18 cellular contexts compared by ENCODE assay signal in the genomic region with DNA sequence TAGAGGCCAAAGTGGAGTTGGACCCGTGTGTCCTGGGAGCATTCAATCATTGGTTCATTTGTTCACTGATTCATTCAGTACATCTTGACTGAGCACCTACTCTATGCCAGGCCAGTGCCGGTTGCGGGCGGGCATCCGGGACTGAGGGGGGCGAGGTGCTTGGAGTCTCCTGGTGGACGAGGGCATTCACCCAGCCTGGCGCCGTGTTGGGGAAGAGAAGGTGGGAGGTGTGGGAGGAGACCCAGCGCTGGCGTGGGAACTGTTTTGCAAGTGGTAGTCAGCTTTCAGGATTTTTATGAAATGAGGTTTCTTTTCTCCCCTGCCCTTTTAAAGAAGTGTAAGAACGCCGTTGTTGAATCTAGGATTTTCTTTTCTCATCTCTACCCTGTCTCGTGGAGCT. TPM values are rescaled to one million over a fixed set of nuclear protein-coding genes. Genes with fewer than 3 reads are reported as not detected.
DNase-seq lines count a peak whose midpoint lies in the region; ATAC-seq and TF ChIP-seq lines count a peak whose summit lies in the region.
"Had no signal": no experiment of that assay in that cellular context is flagged by ENCODE, and none has a peak within 500 bp of the region (broad histone marks: within the 10 kb centered on the region; RNA-seq: fewer than 3 reads in every experiment).

No MANE protein-coding gene starts in this region.

- H3K4me1 Mint-ChIP-seq in endothelial cell (ENCODE audit: unreplicated experiment): peaks cover 45% of the 10 kb centered on the region
- peaks cover 46% of the 10 kb centered on the region for H3K4me1 Mint-ChIP-seq in nephron
- H3K4me1 Mint-ChIP-seq in activated naive CD4-positive, alpha-beta T cell treated with anti-CD3 and anti-CD28 coated beads, Interleukin-2, amount 10 ng/mL, durations not matched to agents 7 days and 5 days: no peaks in the 10 kb centered on the region
- H3K4me1 Mint-ChIP-seq: T-cell had no signal

- TF ChIP-seq CTCF in endothelial cell (IDR thresholded peaks at IDR 0.05; ENCODE audit: unreplicated experiment) (no peak), nephron (IDR thresholded peaks at IDR 0.05; ENCODE audit: unreplicated experiment in 3 of 3) (no peak), thyroid gland (IDR thresholded peaks at IDR 0.05) (no peak), suprapubic skin (IDR thresholded peaks at IDR 0.05) (no peak)

- CTCF ChIA-PET in activated naive CD4-positive, alpha-beta T cell treated with anti-CD3 and anti-CD28 coated beads, Interleukin-2, amount 10 ng/mL, durations not matched to agents 7 days and 5 days (lab: Charles Lee): no interaction called here

- TF ChIP-seq POLR2A in thyroid gland (IDR thresholded peaks at IDR 0.05): no peak
- TF ChIP-seq POLR2A in suprapubic skin (IDR thresholded peaks at IDR 0.05): no peak

- H3K9me3 Mint-ChIP-seq in endothelial cell (ENCODE audit: unreplicated experiment): no peaks in the 10 kb centered on the region
- H3K9me3 Mint-ChIP-seq in nephron: no peaks in the 10 kb centered on the region
- H3K9me3 Mint-ChIP-seq in activated naive CD4-positive, alpha-beta T cell treated with anti-CD3 and anti-CD28 coated beads, Interleukin-2, amount 10 ng/mL, durations not matched to agents 7 days and 5 days: no peaks in the 10 kb centered on the region
- H3K9me3 Mint-ChIP-seq: activated CD8-positive, alpha-beta T cell treated with anti-CD3 and anti-CD28 coated beads for 36 hours; activated naive CD4-positive, alpha-beta T cell treated with anti-CD3 and anti-CD28 coated beads, Interleukin-2, amount 50 U/mL, for 72 hours; effector memory CD8-positive, alpha-beta T cell; naive thymus-derived CD8-positive, alpha-beta T cell; T-cell had no signal

- H3K27me3 ChIP-seq in HUES64 (ENCODE audit: insufficient read depth, low read length) (no peaks in the 10 kb centered on the region), thyroid gland (no peaks in the 10 kb centered on the region), suprapubic skin (no peaks in the 10 kb centered on the region)
- H3K27me3 ChIP-seq: cardiac muscle cell had no signal

- H3K36me3 Mint-ChIP-seq in endothelial cell (ENCODE audit: low read depth, unreplicated experiment): no peaks in the 10 kb centered on the region
- H3K36me3 Mint-ChIP-seq in nephron (ENCODE audit: low read depth): no peaks in the 10 kb centered on the region
- no peaks in the 10 kb centered on the region for H3K36me3 Mint-ChIP-seq in activated naive CD4-positive, alpha-beta T cell treated with anti-CD3 and anti-CD28 coated beads, Interleukin-2, amount 10 ng/mL, durations not matched to agents 7 days and 5 days
- H3K36me3 Mint-ChIP-seq: activated naive CD4-positive, alpha-beta T cell treated with anti-CD3 and anti-CD28 coated beads, Interleukin-2, amount 50 U/mL, for 72 hours; naive thymus-derived CD8-positive, alpha-beta T cell; T-cell had no signal

- H3K9me3 ChIP-seq in HUES64 (ENCODE audit: insufficient read depth, low read depth, low read length) (no peaks in the 10 kb centered on the region), thyroid gland (no peaks in the 10 kb centered on the region), suprapubic skin (no peaks in the 10 kb centered on the region)
- H3K9me3 ChIP-seq: Caco-2 had no signal

- WGBS in HUES64: 79% methylated on average over 14 of the region's 14 CpGs
- WGBS in thyroid gland, 2 donors: 39 to 44% methylated on average over 14 of the region's 14 CpGs
- WGBS in suprapubic skin: 68% methylated on average over 14 of the region's 14 CpGs

- peak overlapping the region; percentile 55; the same call in 1 of the 2 replicates for H3K27ac ChIP-seq in HUES64 (ENCODE audit: low read depth, low read length)
- peak overlapping the region; percentile 59 to 98 (median 75) for H3K27ac ChIP-seq in thyroid gland
- no peak overlapping the region for H3K27ac ChIP-seq in suprapubic skin
- H3K27ac ChIP-seq: cardiac muscle cell had no signal

- intact Hi-C loops in thyroid gland (cut with DNase I): no loop called here

- H3K27ac Mint-ChIP-seq in endothelial cell (ENCODE audit: unreplicated experiment) (peak overlapping the region; percentile 72), nephron (peak overlapping the region; percentile 78 to 87 (median 82))
- H3K27ac Mint-ChIP-seq in activated naive CD4-positive, alpha-beta T cell treated with anti-CD3 and anti-CD28 coated beads, Interleukin-2, amount 10 ng/mL, durations not matched to agents 7 days and 5 days: no peak overlapping the region
- H3K27ac Mint-ChIP-seq: activated CD8-positive, alpha-beta T cell treated with anti-CD3 and anti-CD28 coated beads for 36 hours; activated naive CD4-positive, alpha-beta T cell treated with anti-CD3 and anti-CD28 coated beads, Interleukin-2, amount 50 U/mL, for 72 hours; effector memory CD8-positive, alpha-beta T cell; naive thymus-derived CD8-positive, alpha-beta T cell; T-cell had no signal

- no peak for ATAC-seq in HG03045 (IDR thresholded peaks at IDR 0.05; ENCODE audit: unreplicated experiment)
- ATAC-seq: activated CD8-positive, alpha-beta T cell treated with anti-CD3 and anti-CD28 coated beads for 36 hours; activated naive CD4-positive, alpha-beta T cell treated with anti-CD3 and anti-CD28 coated beads, Interleukin-2, amount 50 U/mL, for 72 hours; effector memory CD8-positive, alpha-beta T cell; naive thymus-derived CD8-positive, alpha-beta T cell; stimulated activated naive CD8-positive, alpha-beta T cell treated with anti-CD3 and anti-CD28 coated beads, Interleukin-15, Interleukin-2, amounts not matched to agents 100 U/mL and 50 U/mL, for 24 hours; T-cell had no signal

- no peak for TF ChIP-seq EP300 in suprapubic skin (IDR thresholded peaks at IDR 0.05)

- H3K36me3 ChIP-seq in HUES64 (ENCODE audit: insufficient read depth, low read length) (no peaks in the 10 kb centered on the region), thyroid gland (no peaks in the 10 kb centered on the region), suprapubic skin (peaks cover 3% of the 10 kb centered on the region)
- H3K36me3 ChIP-seq: cardiac muscle cell had no signal

- H3K27me3 Mint-ChIP-seq in endothelial cell (ENCODE audit: unreplicated experiment): peaks cover 12% of the 10 kb centered on the region
- no peaks in the 10 kb centered on the region for H3K27me3 Mint-ChIP-seq in nephron (ENCODE audit: low read depth)
- peaks cover 19% of the 10 kb centered on the region for H3K27me3 Mint-ChIP-seq in activated naive CD4-positive, alpha-beta T cell treated with anti-CD3 and anti-CD28 coated beads, Interleukin-2, amount 10 ng/mL, durations not matched to agents 7 days and 5 days
- H3K27me3 Mint-ChIP-seq: activated CD8-positive, alpha-beta T cell treated with anti-CD3 and anti-CD28 coated beads for 36 hours had no signal

- no peak for DNase-seq in endothelial cell (ENCODE audit: low spot score)
- DNase-seq in thyroid gland: peak; percentile 64 to 65
- DNase-seq in COLO668 (lab: John Stamatoyannopoulos, UW; ENCODE audit: unreplicated experiment): no peak
- no peak for DNase-seq in activated naive CD4-positive, alpha-beta T cell treated with anti-CD3 and anti-CD28 coated beads, Interleukin-2, amount 10 ng/mL, durations not matched to agents 7 days and 5 days
- DNase-seq in suprapubic skin (ENCODE audit: low spot score in 2 of 2): no peak
- DNase-seq: activated CD8-positive, alpha-beta T cell treated with anti-CD3 and anti-CD28 coated beads for 36 hours; activated T-cell treated with anti-CD3 and anti-CD28 coated beads, Interleukin-2, amount 50 U/mL, for 48 hours; Caco-2; effector memory CD8-positive, alpha-beta T cell; foreskin fibroblast; stimulated activated naive CD8-positive, alpha-beta T cell treated with anti-CD3 and anti-CD28 coated beads, Interleukin-15, Interleukin-2, amounts not matched to agents 100 U/mL and 50 U/mL, for 24 hours; T-cell had no signal

- H3K4me3 ChIP-seq in HUES64 (ENCODE audit: low read length) (no peak overlapping the region), thyroid gland (replicated peaks in 1 of 3) (no peak overlapping the region), suprapubic skin (no peak overlapping the region)
- H3K4me3 ChIP-seq: cardiac muscle cell had no signal

- H3K9ac ChIP-seq in HUES64 (ENCODE audit: low read depth, low read length): no peak overlapping the region; the same call in 1 of the 2 replicates

- H3K4me3 Mint-ChIP-seq in endothelial cell (ENCODE audit: unreplicated experiment): no peak overlapping the region
- H3K4me3 Mint-ChIP-seq in nephron: peak overlapping the region in 1 of 3 experiments; percentile 12
- no peak overlapping the region for H3K4me3 Mint-ChIP-seq in activated naive CD4-positive, alpha-beta T cell treated with anti-CD3 and anti-CD28 coated beads, Interleukin-2, amount 10 ng/mL, durations not matched to agents 7 days and 5 days
- H3K4me3 Mint-ChIP-seq: activated CD8-positive, alpha-beta T cell treated with anti-CD3 and anti-CD28 coated beads for 36 hours; effector memory CD8-positive, alpha-beta T cell; naive thymus-derived CD8-positive, alpha-beta T cell; T-cell had no signal

- H3K4me1 ChIP-seq in HUES64 (ENCODE audit: insufficient read depth, low read length) (peaks cover 18% of the 10 kb centered on the region), thyroid gland (peaks cover 66 to 77% of the 10 kb centered on the region in 2 donors), suprapubic skin (peaks cover 25% of the 10 kb centered on the region)
- H3K4me1 ChIP-seq: Caco-2 had no signal

RNA-seq across cellular contexts. Expression of gene NCS1, which starts 37.2 kb away (rescaled TPM):
- polyA plus RNA-seq in HUES64 (2013, experiment 1 of 2): 20.3 TPM
- polyA plus RNA-seq in HUES64 (2013, experiment 2 of 2): 24.7 TPM
- total RNA-seq in endothelial cell (ENCODE audit: unreplicated experiment): 20.1 TPM
- 10 to 100 TPM; 31.0 to 85.4 (median 61.2) TPM for total RNA-seq in thyroid gland
- 10 to 100 TPM; 11.6 to 32.5 (median 24.3) TPM for total RNA-seq in suprapubic skin
- total RNA-seq: naive thymus-derived CD8-positive, alpha-beta T cell had no signal

RNA-seq across cellular contexts. Expression of gene HMCN2, which starts 56.1 kb away (rescaled TPM):
- polyA plus RNA-seq in HUES64 (2013, experiment 1 of 2): 1.0 TPM
- 1.6 TPM for polyA plus RNA-seq in HUES64 (2013, experiment 2 of 2)
- total RNA-seq in endothelial cell (ENCODE audit: unreplicated experiment) (29.6 TPM), thyroid gland (1 to 10 TPM; 1.7 to 5.5 (median 3.5) TPM), suprapubic skin (1 to 10 TPM; 1.3 to 6.3 (median 3.5) TPM)
- total RNA-seq: activated CD8-positive, alpha-beta T cell treated with anti-CD3 and anti-CD28 coated beads for 36 hours; activated naive CD4-positive, alpha-beta T cell treated with anti-CD3 and anti-CD28 coated beads, Interleukin-2, amount 50 U/mL, for 72 hours; naive thymus-derived CD8-positive, alpha-beta T cell had no signal
- polyA plus RNA-seq: naive thymus-derived CD8-positive, alpha-beta T cell had no signal

Comparison
In these comparisons a context has a peak if more than half of its experiments do, and no peak if none do; other contexts are left out.
1. DNase-seq: peak in thyroid gland (2 of 2); none in endothelial cell (single experiment), COLO668 (single experiment), activated naive CD4-positive, alpha-beta T cell treated with anti-CD3 and anti-CD28 coated beads, Interleukin-2, amount 10 ng/mL, durations not matched to agents 7 days and 5 days (single experiment) and suprapubic skin (0 of 2).